Comparison of ENCODE assay signal across 1 cellular context in genomic region chr2:9086465-9086864, GRCh38.
TF ChIP-seq lines count a peak whose summit lies in the region.

No MANE protein-coding gene starts in this region.

TF ChIP-seq in HCT116, 20 proteins besides CTCF, POLR2A, EP300 and RAD21 (continued from another document):
- TF ChIP-seq CBX3 (IDR thresholded peaks at IDR 0.05; ENCODE audit: low read depth) = no peak
- TF ChIP-seq REST (IDR thresholded peaks at IDR 0.05; ENCODE audit: low read depth) = no peak
- no peak for TF ChIP-seq MAX (IDR thresholded peaks at IDR 0.05)
- TF ChIP-seq SRF (IDR thresholded peaks at IDR 0.05; ENCODE audit: low read depth) = no peak
- no peak for TF ChIP-seq TCF7L2 (IDR thresholded peaks at IDR 0.05; ENCODE audit: borderline replicate concordance, extremely low read depth, insufficient read depth, insufficient read length)
- no peak for TF ChIP-seq JUND (IDR thresholded peaks at IDR 0.05)
- no peak for TF ChIP-seq EGR1 (IDR thresholded peaks at IDR 0.05; ENCODE audit: low read depth)
- TF ChIP-seq ATF3 (IDR thresholded peaks at IDR 0.05) = no peak
- TF ChIP-seq SP1 (IDR thresholded peaks at IDR 0.05; ENCODE audit: low read depth) = no peak
